8 cellular contexts compared by ENCODE assay signal in genomic region chr9:96666653-96667362, GRCh38. TPM values are rescaled to one million over a fixed set of nuclear protein-coding genes. Genes with fewer than 3 reads are reported as not detected.
DNase-seq lines count a peak whose midpoint lies in the region; ATAC-seq, FAIRE-seq and TF ChIP-seq lines count a peak whose summit lies in the region.
"Not testable (repeated sequence)": the region's sequence is repeated elsewhere in the genome, so short reads cannot be mapped to it uniquely, and the experiment has no call there.

No MANE protein-coding gene starts in this region.

- WGBS in smooth muscle cell (ENCODE audit: low lambda C conversion rate), result 80% methylated on average over 15 of the region's 15 CpGs

- not testable (repeated sequence) for H3K27me3 ChIP-seq in smooth muscle cell (ENCODE audit: low read depth)

- H3K9ac ChIP-seq in smooth muscle cell (ENCODE audit: low read depth), result not testable (repeated sequence)

- ATAC-seq in left lobe of liver, result peak; percentile 98

- FAIRE-seq in GM19239 (lab: Jason Lieb, UNC), result not testable (repeated sequence)

- DNase-seq in CD1c-positive myeloid dendritic cell (ENCODE audit: extremely low spot score), result peak; percentile 62
- DNase-seq in GM19239 (ENCODE audit: insufficient read length, low spot score), result peak; percentile 35
- DNase-seq in HT-29 (ENCODE audit: low spot score), result peak; percentile 72
- peak; percentile 54 for DNase-seq in NCI-H748 treated with DMSO at 0.1 percent for 48 hours (lab: John Stamatoyannopoulos, UW)
- DNase-seq in activated CD4-positive, alpha-beta T cell treated with anti-CD3 and anti-CD28 coated beads for 48 hours, result peak; percentile 8
- peak; percentile 58 for DNase-seq in epidermal melanocyte (ENCODE audit: insufficient read length, low spot score)
- DNase-seq in left lobe of liver (ENCODE audit: low spot score); smooth muscle cell (lab: John Stamatoyannopoulos, UW; ENCODE audit: unreplicated experiment): not testable (repeated sequence)

- H3K79me2 ChIP-seq in smooth muscle cell (ENCODE audit: low read depth), result not testable (repeated sequence)

- H3K4me3 ChIP-seq in smooth muscle cell, result not testable (repeated sequence)

- not testable (repeated sequence) for H3K4me1 ChIP-seq in smooth muscle cell (ENCODE audit: low read depth)

- peak; percentile 72 for TF ChIP-seq CTCF in smooth muscle cell (IDR thresholded peaks at IDR 0.05; ENCODE audit: borderline replicate concordance, insufficient read depth, poor library complexity, severe bottlenecking)

- not testable (repeated sequence) for H3K4me2 ChIP-seq in smooth muscle cell

- not testable (repeated sequence) for H3K9me3 ChIP-seq in smooth muscle cell (replicated peaks; ENCODE audit: low read depth)

- H4K20me1 ChIP-seq in smooth muscle cell (ENCODE audit: low read depth), result not testable (repeated sequence)

- H3K36me3 ChIP-seq in smooth muscle cell (ENCODE audit: low read depth), result not testable (repeated sequence)

- not testable (repeated sequence) for H3K27ac ChIP-seq in smooth muscle cell (ENCODE audit: low read depth)

- not testable (repeated sequence) for H3F3A ChIP-seq in smooth muscle cell (ENCODE audit: low read depth)

- H2AFZ ChIP-seq in smooth muscle cell (ENCODE audit: low read depth), result not testable (repeated sequence)

RNA-seq across cellular contexts. Expression of gene PRXL2C, which starts 11.7 kb away (rescaled TPM):
- 4.1 and 4.6 TPM in 2 replicates for total RNA-seq in HT-29 (2014; rRNA removed; shearing (Covaris generic))
- total RNA-seq in left lobe of liver (2.8 TPM), smooth muscle cell (3.9 and 5.6 TPM in 2 replicates)
- 3.5 and 4.4 TPM in 2 replicates for polyA plus RNA-seq in smooth muscle cell

RNA-seq across cellular contexts. Expression of gene CDC14B, which starts 47.2 kb away (rescaled TPM):
- total RNA-seq in HT-29 (2014; rRNA removed; shearing (Covaris generic)), result 7.9 and 11.7 TPM in 2 replicates
- 29.0 TPM for total RNA-seq in left lobe of liver
- total RNA-seq in smooth muscle cell, result 16.0 and 24.6 TPM in 2 replicates
- polyA plus RNA-seq in smooth muscle cell, result 5.7 and 9.0 TPM in 2 replicates
